24 cellular contexts compared by ENCODE assay signal in genomic region chr3:12266038-12266437, GRCh38.
"Had no signal": no experiment of that assay in that cellular context is flagged by ENCODE, and none has a peak within 500 bp of the region (broad histone marks: within the 10 kb centered on the region; RNA-seq: fewer than 3 reads in every experiment).

No MANE protein-coding gene starts in this region.

- H3K9me3 ChIP-seq: left lung, lower lobe of right lung, ovary, right atrium auricular region, right lobe of liver, testis, thyroid gland, transverse colon, upper lobe of left lung, vagina had no signal

- ATAC-seq: left colon; lower lobe of right lung; natural killer cell; right lobe of liver; stimulated activated memory B cell treated with anti-CD40 and anti-IgM and Interleukin-4, amounts not matched to agents 10 μg/mL and 1 μg/mL and 100 μg/mL, for 72 hours; stimulated activated naive CD8-positive, alpha-beta T cell treated with anti-CD3 and anti-CD28 coated beads, Interleukin-15, amount 100 ng/mL, for 72 hours had no signal

- H3K36me3 ChIP-seq: left lung, lower lobe of right lung, ovary, right atrium auricular region, right lobe of liver, thyroid gland, transverse colon, upper lobe of left lung, vagina had no signal

- H3K27ac ChIP-seq: left lung, lower lobe of right lung, ovary, right atrium auricular region, right lobe of liver, testis, thyroid gland, transverse colon, upper lobe of left lung, vagina had no signal

- DNase-seq: kidney glomerular epithelial cell; left colon; left lung; lower lobe of right lung; mesendoderm; naive B cell; natural killer cell; nephron progenitor cell; ovary; right lobe of liver; stimulated activated CD4-positive, alpha-beta T cell treated with anti-CD3 and anti-CD28 coated beads, Interleukin-1b, Interleukin-23, amount 100 ng/mL, for 48 hours; stimulated activated CD4-positive, alpha-beta T cell treated with anti-CD3 and anti-CD28 coated beads, Interleukin-2, amount 100 ng/mL, for 48 hours; stimulated activated CD4-positive, alpha-beta T cell treated with anti-CD3 and anti-CD28 coated beads, Interleukin-4, amount 100 ng/mL, for 4 hours; stimulated activated CD8-positive, alpha-beta memory T cell treated with anti-CD3 and anti-CD28 coated beads, Interleukin-4, amount 100 ng/mL, for 48 hours; stimulated activated naive CD4-positive, alpha-beta T cell treated with Interleukin-2 at 50 U/mL for 16 hours; stimulated activated naive CD8-positive, alpha-beta T cell treated with anti-CD3 and anti-CD28 coated beads, Interleukin-15, amount 100 ng/mL, for 72 hours; testis; transverse colon; upper lobe of left lung had no signal

- H3K4me1 ChIP-seq: right atrium auricular region, testis, thyroid gland, vagina had no signal

- H3K27me3 ChIP-seq: left lung, ovary, right atrium auricular region, right lobe of liver, testis, thyroid gland, transverse colon, upper lobe of left lung, vagina had no signal

- H3K4me3 ChIP-seq: left lung, lower lobe of right lung, ovary, right atrium auricular region, right lobe of liver, smooth muscle cell, testis, thyroid gland, transverse colon, upper lobe of left lung, vagina had no signal
